20 cellular contexts compared by ENCODE assay signal in the genomic region with DNA sequence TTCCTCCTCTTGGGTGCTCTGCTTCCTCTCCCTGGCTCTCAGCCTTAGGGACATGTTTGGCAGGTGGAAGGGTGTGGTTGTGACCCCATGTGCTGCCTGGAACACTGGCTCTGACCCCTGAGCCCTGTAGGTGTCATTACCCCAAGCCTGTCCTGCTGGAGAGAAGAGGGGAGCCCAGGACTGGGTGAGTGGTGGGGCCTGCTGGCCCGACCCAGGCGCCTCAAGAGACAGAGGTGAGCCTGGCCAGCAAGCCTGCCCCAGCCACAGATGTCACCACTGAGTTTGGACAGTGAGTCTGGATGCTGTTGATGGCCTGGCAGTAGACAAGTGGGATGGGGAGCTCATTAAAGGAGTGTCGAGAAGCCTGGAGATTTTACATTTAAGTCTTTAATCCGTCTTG.
DNase-seq lines count a peak whose midpoint lies in the region; TF ChIP-seq lines count a peak whose summit lies in the region.
"Had no signal": no experiment of that assay in that cellular context is flagged by ENCODE, and none has a peak within 500 bp of the region (broad histone marks: within the 10 kb centered on the region; RNA-seq: fewer than 3 reads in every experiment).

No MANE protein-coding gene starts in this region.

- H3K36me3 ChIP-seq in endodermal cell (ENCODE audit: control insufficient read depth, insufficient read depth, low read length), result no peaks in the 10 kb centered on the region
- H3K36me3 ChIP-seq: BE2C; BLaER1 treated with 17β-estradiol and CSF1 and Interleukin-3, amounts not matched to agents 10 nM and 100 nM had no signal

- no peak overlapping the region for H3K4me3 Mint-ChIP-seq in CD14-positive monocyte
- H3K4me3 Mint-ChIP-seq in endodermal cell, result no peak overlapping the region
- H3K4me3 Mint-ChIP-seq: CD4-positive, alpha-beta memory T cell had no signal

- no peak overlapping the region for H3K27ac ChIP-seq in endodermal cell (ENCODE audit: low read depth, low read length)
- H3K27ac ChIP-seq: 22Rv1; BLaER1 treated with 17β-estradiol and CSF1 and Interleukin-3, amounts not matched to agents 10 nM and 100 nM; GM23248 had no signal

- TF ChIP-seq CTCF in CD14-positive monocyte (IDR thresholded peaks at IDR 0.05), result no peak
- TF ChIP-seq CTCF in endodermal cell (conservative IDR thresholded peaks at IDR 0.05), result no peak

- no peaks in the 10 kb centered on the region for H3K4me1 ChIP-seq in endodermal cell (ENCODE audit: control insufficient read depth, insufficient read depth, low read length)
- H3K4me1 ChIP-seq: BE2C had no signal

- H3K27ac Mint-ChIP-seq in CD14-positive monocyte (no peak overlapping the region), endodermal cell (no peak overlapping the region)
- H3K27ac Mint-ChIP-seq: CD4-positive, alpha-beta memory T cell had no signal

- peak; percentile 21 for DNase-seq in activated effector memory CD4-positive, alpha-beta T cell treated with anti-CD3 and anti-CD28 coated beads, Interleukin-2, amount 50 U/mL, for 16 hours
- DNase-seq in activated effector memory CD4-positive, alpha-beta T cell treated with Interleukin-2 at 50 U/mL for 16 hours, result no peak
- DNase-seq in CD14-positive monocyte (ENCODE audit: low spot score) (peak; percentile 32), endodermal cell (peak; percentile 25), posterior vena cava (ENCODE audit: low spot score) (peak; percentile 59), cortex of kidney (lab: John Stamatoyannopoulos, UW) (no peak), iPS-NIHi11 (ENCODE audit: low spot score) (no peak), AG08395 (ENCODE audit: low spot score) (no peak)
- DNase-seq: AML-193; BE2C; Calu3; CD4-positive, alpha-beta memory T cell; COR-L47; DMS53; DND-41; GM23248; H7; HCEC 1CT had no signal

- H3K27me3 ChIP-seq in endodermal cell (ENCODE audit: control insufficient read depth, insufficient read depth, low read length, poor library complexity, severe bottlenecking), result no peaks in the 10 kb centered on the region
- H3K27me3 ChIP-seq: BE2C; BLaER1 treated with 17β-estradiol and CSF1 and Interleukin-3, amounts not matched to agents 10 nM and 100 nM had no signal

- H3K36me3 Mint-ChIP-seq in CD14-positive monocyte, result no peaks in the 10 kb centered on the region
- H3K36me3 Mint-ChIP-seq in endodermal cell (ENCODE audit: low read depth), result peaks cover 17% of the 10 kb centered on the region
- H3K36me3 Mint-ChIP-seq: CD4-positive, alpha-beta memory T cell had no signal

- 91 to 100% methylated on average over 3 to 4 of the region's 4 CpGs for WGBS in endodermal cell (ENCODE audit: insufficient coverage in 1 of 2, insufficient read length in 1 of 2), 2 experiments

- H3K9me3 ChIP-seq in endodermal cell (ENCODE audit: control insufficient read depth, low read length), result peaks cover 6% of the 10 kb centered on the region
- H3K9me3 ChIP-seq: BE2C had no signal

- H3K4me1 Mint-ChIP-seq in CD14-positive monocyte, result no peaks in the 10 kb centered on the region
- H3K4me1 Mint-ChIP-seq in endodermal cell, result peaks cover 2% of the 10 kb centered on the region
- H3K4me1 Mint-ChIP-seq: CD4-positive, alpha-beta memory T cell had no signal

- H3K4me3 ChIP-seq in endodermal cell (ENCODE audit: low read length), result no peak overlapping the region
- H3K4me3 ChIP-seq: BLaER1 treated with 17β-estradiol and CSF1 and Interleukin-3, amounts not matched to agents 10 nM and 100 nM; GM23248 had no signal

- no peak overlapping the region for H3K9ac ChIP-seq in endodermal cell (ENCODE audit: extremely low read depth, low read length, poor library complexity, severe bottlenecking)
- H3K9ac ChIP-seq: BLaER1 treated with 17β-estradiol and CSF1 and Interleukin-3, amounts not matched to agents 10 nM and 100 nM; GM23248 had no signal

- H3K9me3 Mint-ChIP-seq in CD14-positive monocyte (peaks cover 0 to 8% (median 3%) of the 10 kb centered on the region in 7 donors), endodermal cell (peaks cover 5% of the 10 kb centered on the region)

- peaks cover 0 to 14% (median 5%) of the 10 kb centered on the region in 3 donors for H3K27me3 Mint-ChIP-seq in CD14-positive monocyte (ENCODE audit: low read depth in 3 of 3)
- H3K27me3 Mint-ChIP-seq in endodermal cell (ENCODE audit: insufficient read depth), result no peaks in the 10 kb centered on the region

- intact Hi-C loops in CD14-positive monocyte (cut with micrococcal nuclease) (no loop called here), posterior vena cava (cut with DNase I) (no loop called here)

Comparison
In these comparisons a context has a peak if more than half of its experiments do, and no peak if none do; other contexts are left out.
1. DNase-seq: peak in activated effector memory CD4-positive, alpha-beta T cell treated with anti-CD3 and anti-CD28 coated beads, Interleukin-2, amount 50 U/mL, for 16 hours (single experiment), CD14-positive monocyte (single experiment), endodermal cell (single experiment) and posterior vena cava (single experiment); none in activated effector memory CD4-positive, alpha-beta T cell treated with Interleukin-2 at 50 U/mL for 16 hours (single experiment), cortex of kidney (single experiment), iPS-NIHi11 (single experiment) and AG08395 (single experiment).